ENCODE assay signal across 27 cellular contexts in the genomic region with DNA sequence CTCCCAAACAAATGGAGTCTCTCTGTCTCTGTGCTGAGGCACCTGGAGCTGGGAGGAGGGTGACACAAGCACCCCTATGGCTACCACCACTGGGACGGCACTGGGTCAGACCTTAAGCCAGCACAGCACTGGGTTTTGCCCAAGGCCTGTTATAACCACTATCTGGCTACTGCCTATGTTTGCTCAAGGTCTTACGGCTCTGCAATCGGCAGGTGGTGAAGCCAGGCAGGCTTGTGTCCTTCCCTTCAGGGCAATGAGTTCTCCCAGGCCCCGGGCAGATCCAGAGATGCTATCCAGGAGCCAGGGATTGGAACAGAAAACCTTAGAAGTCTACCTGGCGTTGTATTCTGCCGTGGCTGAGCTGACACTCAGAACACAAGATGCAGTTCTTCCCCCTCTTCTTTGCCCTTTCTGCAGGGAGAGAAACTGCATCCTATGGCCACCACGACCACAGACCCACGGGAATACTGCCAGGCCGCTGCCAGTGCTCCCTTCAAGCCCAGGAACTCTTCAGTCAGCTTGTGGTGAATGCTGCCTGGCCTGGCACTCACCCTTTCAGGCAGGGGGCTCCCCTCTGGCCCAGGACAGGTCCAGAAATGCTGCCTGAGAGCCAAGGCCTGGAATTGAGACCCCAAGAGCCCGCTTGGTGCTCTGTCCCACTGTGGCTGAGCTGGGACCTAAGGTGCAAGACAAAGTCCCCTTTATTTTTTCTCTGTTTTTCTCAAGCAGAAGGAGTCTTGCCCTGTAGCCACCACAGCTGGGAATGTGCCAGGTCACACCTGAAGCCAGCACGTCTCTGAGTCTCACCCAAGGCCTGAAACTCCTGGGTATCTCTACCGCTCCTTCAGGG.
A peak's percentile ranks its signal among the peaks of the same experiment; 100 is the strongest.
DNase-seq lines count a peak whose midpoint lies in the region; ATAC-seq, FAIRE-seq and TF ChIP-seq lines count a peak whose summit lies in the region.
"Had no signal": no experiment of that assay in that cellular context is flagged by ENCODE, and none has a peak within 500 bp of the region (broad histone marks: within the 10 kb centered on the region; RNA-seq: fewer than 3 reads in every experiment).

No MANE protein-coding gene starts in this region.

- ATAC-seq in HG03571 (IDR thresholded peaks at IDR 0.05; ENCODE audit: unreplicated experiment), result no peak
- ATAC-seq: A549; activated CD8-positive, alpha-beta T cell treated with anti-CD3 and anti-CD28 coated beads, Interleukin-2, amount 10 ng/mL, durations not matched to agents 7 days and 5 days; GM12878; heart left ventricle; stimulated activated naive CD8-positive, alpha-beta T cell treated with anti-CD3 and anti-CD28 coated beads, Interleukin-15, Interleukin-2, amounts not matched to agents 100 U/mL and 50 U/mL, for 24 hours had no signal

- no peaks in the 10 kb centered on the region for H3K79me2 ChIP-seq in neural progenitor cell (ENCODE audit: low read depth)

- intact Hi-C loops in activated CD4-positive, alpha-beta memory T cell treated with anti-CD3 and anti-CD28 coated beads for 36 hours (cut with micrococcal nuclease), result no loop called here

- TF ChIP-seq POLR2A in GM12891 (IDR thresholded peaks at IDR 0.05; ENCODE audit: low read depth, low read length), result no peak

- POLR2A ChIA-PET in activated CD4-positive, alpha-beta memory T cell treated with anti-CD3 and anti-CD28 coated beads, Interleukin-2, amount 10 ng/mL, durations not matched to agents 7 days and 5 days (lab: Charles Lee), result no interaction called here
- POLR2A ChIA-PET in activated CD4-positive, alpha-beta memory T cell treated with anti-CD3 and anti-CD28 coated beads for 36 hours (lab: Charles Lee), result no interaction called here

- DNase-seq in activated CD4-positive, alpha-beta memory T cell treated with anti-CD3 and anti-CD28 coated beads, Interleukin-2, amount 10 ng/mL, durations not matched to agents 7 days and 5 days, result peak; percentile 10
- DNase-seq in activated CD4-positive, alpha-beta memory T cell treated with anti-CD3 and anti-CD28 coated beads for 36 hours, result no peak
- DNase-seq in NCI-H774 (lab: John Stamatoyannopoulos, UW) (peak; percentile 55), islet precursor cell (peak; percentile 45), type B pancreatic cell (ENCODE audit: extremely low spot score, unreplicated experiment) (peak; percentile 49), neural progenitor cell (ENCODE audit: low spot score) (no peak), GM12891 (ENCODE audit: insufficient read length, low spot score) (no peak)
- DNase-seq: activated CD4-positive, alpha-beta T cell treated with anti-CD3 and anti-CD28 coated beads for 1 hour; activated CD8-positive, alpha-beta T cell treated with anti-CD3 and anti-CD28 coated beads, Interleukin-2, amount 10 ng/mL, durations not matched to agents 7 days and 5 days; activated T-cell treated with anti-CD3 and anti-CD28 coated beads, Interleukin-2, amount 50 U/mL, for 24 hours; caudate nucleus; CD4-positive, CD25-positive, alpha-beta regulatory T cell; foreskin melanocyte; KBM-7; kidney glomerular epithelial cell; NCI-H1105 treated with DMSO at 0.1 percent for 48 hours; NCI-H2029; stimulated activated CD4-positive, alpha-beta T cell treated with anti-CD3 and anti-CD28 coated beads, Interleukin-1b, Interleukin-23, amount 100 ng/mL, for 48 hours; stimulated activated naive CD8-positive, alpha-beta T cell treated with anti-CD3 and anti-CD28 coated beads, Interleukin-15, Interleukin-2, amounts not matched to agents 100 U/mL and 50 U/mL, for 24 hours had no signal

- H3K4me1 ChIP-seq in neural progenitor cell, result peaks cover 5% of the 10 kb centered on the region
- H3K4me1 ChIP-seq: A549, Peyer's patch had no signal

- H3K27ac Mint-ChIP-seq in activated CD4-positive, alpha-beta memory T cell treated with anti-CD3 and anti-CD28 coated beads, Interleukin-2, amount 10 ng/mL, durations not matched to agents 7 days and 5 days, result no peak overlapping the region
- H3K27ac Mint-ChIP-seq in activated CD4-positive, alpha-beta memory T cell treated with anti-CD3 and anti-CD28 coated beads for 36 hours, result no peak overlapping the region
- H3K27ac Mint-ChIP-seq in type B pancreatic cell (no peak overlapping the region), neural progenitor cell (no peak overlapping the region)
- H3K27ac Mint-ChIP-seq: activated CD8-positive, alpha-beta T cell treated with anti-CD3 and anti-CD28 coated beads, Interleukin-2, amount 10 ng/mL, durations not matched to agents 7 days and 5 days; activated T-cell treated with anti-CD3 and anti-CD28 coated beads, Interleukin-2, amount 50 U/mL, for 24 hours; dendritic cell treated with granulocyte-macrophage colony-stimulating factor and Interleukin-4, amounts not matched to agents 40 ng/mL and 50 ng/mL, for 4 days had no signal

- H3K4me1 Mint-ChIP-seq in activated CD4-positive, alpha-beta memory T cell treated with anti-CD3 and anti-CD28 coated beads, Interleukin-2, amount 10 ng/mL, durations not matched to agents 7 days and 5 days, result no peaks in the 10 kb centered on the region
- H3K4me1 Mint-ChIP-seq in activated CD4-positive, alpha-beta memory T cell treated with anti-CD3 and anti-CD28 coated beads for 36 hours (ENCODE audit: low read depth), result no peaks in the 10 kb centered on the region
- H3K4me1 Mint-ChIP-seq in type B pancreatic cell (ENCODE audit: unreplicated experiment) (peaks cover 28% of the 10 kb centered on the region), neural progenitor cell (peaks cover 11% of the 10 kb centered on the region)
- H3K4me1 Mint-ChIP-seq: CD4-positive, CD25-positive, alpha-beta regulatory T cell had no signal

- no peak for FAIRE-seq in GM12891 (lab: Jason Lieb, UNC)
- FAIRE-seq: A549, GM12878 had no signal

- peaks cover 27% of the 10 kb centered on the region for H3K27me3 Mint-ChIP-seq in activated CD4-positive, alpha-beta memory T cell treated with anti-CD3 and anti-CD28 coated beads, Interleukin-2, amount 10 ng/mL, durations not matched to agents 7 days and 5 days
- H3K27me3 Mint-ChIP-seq in activated CD4-positive, alpha-beta memory T cell treated with anti-CD3 and anti-CD28 coated beads for 36 hours, result peaks cover 11% of the 10 kb centered on the region
- no peaks in the 10 kb centered on the region for H3K27me3 Mint-ChIP-seq in type B pancreatic cell
- no peaks in the 10 kb centered on the region for H3K27me3 Mint-ChIP-seq in neural progenitor cell (ENCODE audit: insufficient read depth, low read depth)

- H2AFZ ChIP-seq in neural progenitor cell (replicated peaks), result no peak overlapping the region

- no peaks in the 10 kb centered on the region for H3K9me3 ChIP-seq in neural progenitor cell (ENCODE audit: low read depth)
- H3K9me3 ChIP-seq: A549, Peyer's patch, thoracic aorta had no signal

- no peaks in the 10 kb centered on the region for H3K9me3 Mint-ChIP-seq in activated CD4-positive, alpha-beta memory T cell treated with anti-CD3 and anti-CD28 coated beads, Interleukin-2, amount 10 ng/mL, durations not matched to agents 7 days and 5 days
- no peaks in the 10 kb centered on the region for H3K9me3 Mint-ChIP-seq in activated CD4-positive, alpha-beta memory T cell treated with anti-CD3 and anti-CD28 coated beads for 36 hours
- no peaks in the 10 kb centered on the region for H3K9me3 Mint-ChIP-seq in type B pancreatic cell
- peaks cover 12% of the 10 kb centered on the region for H3K9me3 Mint-ChIP-seq in neural progenitor cell
- H3K9me3 Mint-ChIP-seq: activated T-cell treated with anti-CD3 and anti-CD28 coated beads, Interleukin-2, amount 50 U/mL, for 24 hours; dendritic cell treated with granulocyte-macrophage colony-stimulating factor and Interleukin-4, amounts not matched to agents 40 ng/mL and 50 ng/mL, for 4 days; neural crest cell had no signal

- H3K36me3 Mint-ChIP-seq in activated CD4-positive, alpha-beta memory T cell treated with anti-CD3 and anti-CD28 coated beads, Interleukin-2, amount 10 ng/mL, durations not matched to agents 7 days and 5 days (ENCODE audit: low read depth), result no peaks in the 10 kb centered on the region
- no peaks in the 10 kb centered on the region for H3K36me3 Mint-ChIP-seq in activated CD4-positive, alpha-beta memory T cell treated with anti-CD3 and anti-CD28 coated beads for 36 hours
- H3K36me3 Mint-ChIP-seq in type B pancreatic cell (no peaks in the 10 kb centered on the region), neural progenitor cell (peaks cover 2% of the 10 kb centered on the region)
- H3K36me3 Mint-ChIP-seq: CD4-positive, CD25-positive, alpha-beta regulatory T cell had no signal

- CTCF ChIA-PET in activated CD4-positive, alpha-beta memory T cell treated with anti-CD3 and anti-CD28 coated beads, Interleukin-2, amount 10 ng/mL, durations not matched to agents 7 days and 5 days (lab: Charles Lee), result no interaction called here
- CTCF ChIA-PET in activated CD4-positive, alpha-beta memory T cell treated with anti-CD3 and anti-CD28 coated beads for 36 hours (lab: Charles Lee), result no interaction called here

- no peak overlapping the region for H3K4me3 ChIP-seq in neural progenitor cell
- H3K4me3 ChIP-seq: A549, GM12878, heart left ventricle, Peyer's patch, thoracic aorta had no signal

- TF ChIP-seq CTCF in type B pancreatic cell (conservative IDR thresholded peaks at IDR 0.05), result no peak
- TF ChIP-seq CTCF in neural progenitor cell (IDR thresholded peaks at IDR 0.05), result no peak

- H3K27me3 ChIP-seq in neural progenitor cell, result no peaks in the 10 kb centered on the region
- H3K27me3 ChIP-seq: Peyer's patch had no signal

- H3K4me2 ChIP-seq in neural progenitor cell, result no peak overlapping the region
- H3K4me2 ChIP-seq: A549 had no signal

- no peaks in the 10 kb centered on the region for H3K36me3 ChIP-seq in neural progenitor cell
- H3K36me3 ChIP-seq: heart left ventricle, Peyer's patch, thoracic aorta had no signal

- H3K27ac ChIP-seq in neural progenitor cell, result no peak overlapping the region
- H3K27ac ChIP-seq: A549, heart left ventricle, Peyer's patch, thoracic aorta had no signal

- H3K4me3 Mint-ChIP-seq in activated CD4-positive, alpha-beta memory T cell treated with anti-CD3 and anti-CD28 coated beads, Interleukin-2, amount 10 ng/mL, durations not matched to agents 7 days and 5 days, result no peak overlapping the region
- H3K4me3 Mint-ChIP-seq in activated CD4-positive, alpha-beta memory T cell treated with anti-CD3 and anti-CD28 coated beads for 36 hours, result no peak overlapping the region
- no peak overlapping the region for H3K4me3 Mint-ChIP-seq in type B pancreatic cell
- H3K4me3 Mint-ChIP-seq in neural progenitor cell, result no peak overlapping the region
- H3K4me3 Mint-ChIP-seq: activated CD8-positive, alpha-beta T cell treated with anti-CD3 and anti-CD28 coated beads, Interleukin-2, amount 10 ng/mL, durations not matched to agents 7 days and 5 days; activated T-cell treated with anti-CD3 and anti-CD28 coated beads, Interleukin-2, amount 50 U/mL, for 24 hours; CD4-positive, CD25-positive, alpha-beta regulatory T cell; dendritic cell treated with granulocyte-macrophage colony-stimulating factor and Interleukin-4, amounts not matched to agents 40 ng/mL and 50 ng/mL, for 4 days; neural crest cell had no signal

- peaks cover 2% of the 10 kb centered on the region for H3F3A ChIP-seq in neural progenitor cell (ENCODE audit: low read depth)

- H3K9ac ChIP-seq in neural progenitor cell, result no peak overlapping the region

- no peaks in the 10 kb centered on the region for H4K20me1 ChIP-seq in neural progenitor cell (ENCODE audit: low read depth)

TF ChIP-seq in GM12891, 5 proteins besides CTCF, POLR2A, EP300 and RAD21 (continues in another document):
- no peak for TF ChIP-seq PAX5 (IDR thresholded peaks at IDR 0.05; ENCODE audit: insufficient read depth, low read length, severe bottlenecking)
- no peak for TF ChIP-seq TAF1 (IDR thresholded peaks at IDR 0.05; ENCODE audit: low read depth, low read length)

Comparison
In these comparisons a context has a peak if more than half of its experiments do, and no peak if none do; other contexts are left out.
1. DNase-seq: peak in activated CD4-positive, alpha-beta memory T cell treated with anti-CD3 and anti-CD28 coated beads, Interleukin-2, amount 10 ng/mL, durations not matched to agents 7 days and 5 days (single experiment), NCI-H774 (single experiment), islet precursor cell (single experiment) and type B pancreatic cell (single experiment); none in activated CD4-positive, alpha-beta memory T cell treated with anti-CD3 and anti-CD28 coated beads for 36 hours (single experiment), neural progenitor cell (single experiment) and GM12891 (single experiment).